Comparison of ENCODE assay signal across 10 cellular contexts in genomic region chr22:42500836-42501179, GRCh38. TPM values are rescaled to one million over a fixed set of nuclear protein-coding genes. Genes with fewer than 3 reads are reported as not detected.
DNase-seq lines count a peak whose midpoint lies in the region; ATAC-seq, FAIRE-seq and TF ChIP-seq lines count a peak whose summit lies in the region.
"Had no signal": no experiment of that assay in that cellular context is flagged by ENCODE, and none has a peak within 500 bp of the region (broad histone marks: within the 10 kb centered on the region; RNA-seq: fewer than 3 reads in every experiment).

No MANE protein-coding gene starts in this region.

- POLR2A ChIA-PET in AG04449 (lab: Yijun Ruan, JAX), result no interaction called here

- no peak for TF ChIP-seq CTCF in AG04449 (IDR thresholded peaks at IDR 0.05; ENCODE audit: insufficient read depth, low read length, missing control alignments)
- no peak for TF ChIP-seq CTCF in epithelial cell of esophagus (IDR thresholded peaks at IDR 0.05; ENCODE audit: insufficient read depth, low read depth, low read length, missing control alignments)
- TF ChIP-seq CTCF in pancreas (IDR thresholded peaks at IDR 0.05), result no peak

- DNase-seq in AG04449 (ENCODE audit: low read depth, low spot score), result no peak
- no peak for DNase-seq in epithelial cell of esophagus (ENCODE audit: low read depth)
- peak in 1 of 6 donors; percentile 47 for DNase-seq in pancreas
- DNase-seq in inferior parietal cortex (ENCODE audit: extremely low spot score), result no peak
- DNase-seq in NCI-H1694 treated with DMSO at 0.1 percent for 48 hours (lab: John Stamatoyannopoulos, UW), result no peak
- no peak for DNase-seq in NCI-H2107 treated with DMSO at 0.1 percent for 48 hours (lab: John Stamatoyannopoulos, UW; ENCODE audit: unreplicated experiment)
- DNase-seq in NCI-H2107 (lab: John Stamatoyannopoulos, UW), result no peak
- DNase-seq: NCI-H1092, SHP77 had no signal

- peaks cover 0 to 4% (median 2%) of the 10 kb centered on the region in 3 donors for H3K4me1 Mint-ChIP-seq in IgD-negative memory B cell

- whole genome bisulfite sequencing in pancreas, 2 donors, result 9 to 24% methylated on average over 19 to 26 of the region's 26 CpGs

- no peak overlapping the region for H3K27ac ChIP-seq in pancreas

- H3K4me3 Mint-ChIP-seq in IgD-negative memory B cell, result peak overlapping the region in 3 of 4 donors; percentile 58 to 62 (median 58)

- no peaks in the 10 kb centered on the region for H3K9me3 ChIP-seq in pancreas

- ATAC-seq in pancreas, result no peak

- CTCF ChIA-PET in AG04449 (lab: Yijun Ruan, JAX), result no interaction called here

- H3K9me3 Mint-ChIP-seq in IgD-negative memory B cell, result no peaks in the 10 kb centered on the region

- H3K27me3 ChIP-seq in pancreas, result no peaks in the 10 kb centered on the region

- no peaks in the 10 kb centered on the region for H3K36me3 Mint-ChIP-seq in IgD-negative memory B cell

- no peaks in the 10 kb centered on the region for H3K36me3 ChIP-seq in pancreas

- no peaks in the 10 kb centered on the region for H3K27me3 Mint-ChIP-seq in IgD-negative memory B cell

- H3K4me1 ChIP-seq in pancreas, result peaks cover 0 to 8% (median 4%) of the 10 kb centered on the region in 3 donors

- peak overlapping the region; percentile 41 for H3K4me3 ChIP-seq in AG04449 (ENCODE audit: low read depth, low read length)
- peak overlapping the region; percentile 28 for H3K4me3 ChIP-seq in epithelial cell of esophagus (ENCODE audit: low read length)
- peak overlapping the region; percentile 12 to 43 (median 26) for H3K4me3 ChIP-seq in pancreas

- intact Hi-C loops in pancreas (cut with DNase I), result no loop called here

- H3K27ac Mint-ChIP-seq in IgD-negative memory B cell, result no peak overlapping the region

- no peak for FAIRE-seq in pancreas (lab: Jason Lieb, UNC)

RNA-seq across cellular contexts. Expression of gene RRP7A, which starts 18.8 kb away (rescaled TPM):
- polyA plus RNA-seq in IgD-negative memory B cell (74.7 TPM), pancreas (10 to 100 TPM in 1 of 2 donors, 1 to 10 TPM in 1; 7.4 to 20.8 TPM)
- 10 to 100 TPM; 12.4 to 21.5 (median 17.5) TPM for total RNA-seq in pancreas

RNA-seq across cellular contexts. Expression of gene SERHL2, which starts 52.9 kb away (rescaled TPM):
- polyA plus RNA-seq in IgD-negative memory B cell, result 4.5 TPM
- 1 to 10 TPM in 1 of 6 donors, under 1 TPM in 5; 0.23 to 2.0 (median 0.69) TPM for total RNA-seq in pancreas
- 1 to 10 TPM in 1 of 2 donors, under 1 TPM in 1; 0.76 to 3.6 TPM for polyA plus RNA-seq in pancreas
